21 cellular contexts compared by ENCODE assay signal in the genomic region with DNA sequence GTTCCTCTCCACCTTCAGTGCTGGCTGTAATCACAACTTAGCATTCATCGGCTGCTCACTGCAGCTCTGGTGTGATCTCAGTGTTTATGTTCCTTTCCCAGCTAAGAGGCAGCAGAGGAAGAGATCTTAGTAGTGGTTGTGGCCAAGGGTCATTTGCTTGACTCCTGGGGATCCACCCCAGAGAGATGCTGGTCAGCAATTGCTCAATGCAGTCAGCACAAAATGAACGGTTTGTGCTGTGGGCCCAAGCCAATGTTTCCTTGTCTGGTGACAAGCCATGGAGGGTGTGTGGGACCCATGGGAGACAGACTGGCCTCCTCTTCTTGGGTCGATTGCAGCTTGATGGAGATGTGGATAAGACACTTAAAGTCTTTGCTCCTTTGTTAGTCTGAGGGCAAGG.
"Had no signal": no experiment of that assay in that cellular context is flagged by ENCODE, and none has a peak within 500 bp of the region (broad histone marks: within the 10 kb centered on the region; RNA-seq: fewer than 3 reads in every experiment).

No MANE protein-coding gene starts in this region.

- DNase-seq: activated CD4-positive, alpha-beta memory T cell treated with anti-CD3 and anti-CD28 coated beads, Interleukin-2, amount 10 ng/mL, durations not matched to agents 7 days and 5 days; activated CD4-positive, alpha-beta T cell treated with anti-CD3 and anti-CD28 coated beads for 1 hour; activated CD4-positive, alpha-beta T cell treated with anti-CD3 and anti-CD28 coated beads, Interleukin-2, amount 10 ng/mL, durations not matched to agents 7 days and 5 days; activated naive CD4-positive, alpha-beta T cell; activated T-cell treated with anti-CD3 and anti-CD28 coated beads, Interleukin-2, amount 50 U/mL, for 4 hours; cortex of kidney; effector memory CD8-positive, alpha-beta T cell; erythroblast; foreskin fibroblast; naive B cell; nephron progenitor cell; SK-N-SH; stimulated activated CD4-positive, alpha-beta T cell treated with anti-CD3 and anti-CD28 coated beads, Interleukin-12 subunit alpha, Interleukin-12 subunit beta, amount 100 ng/mL, for 4 hours; stimulated activated CD4-positive, alpha-beta T cell treated with anti-CD3 and anti-CD28 coated beads, Interleukin-4, amount 100 ng/mL, for 1 hour; stimulated activated naive CD8-positive, alpha-beta T cell treated with anti-CD3 and anti-CD28 coated beads, Interleukin-15, Interleukin-2, amounts not matched to agents 100 U/mL and 50 U/mL, for 24 hours; SW 1271; T-helper 9 cell; testis had no signal

- H3K9me3 ChIP-seq: neutrophil, SK-N-SH, testis had no signal

- H3K4me1 ChIP-seq: testis had no signal

- H3K4me3 ChIP-seq: skin epidermis, testis had no signal

- H3K36me3 ChIP-seq: neutrophil had no signal

- H3K27ac ChIP-seq: neutrophil, skin epidermis, testis had no signal

- ATAC-seq: activated naive CD4-positive, alpha-beta T cell treated with anti-CD3 and anti-CD28 coated beads, Interleukin-2, amount 50 U/mL, for 72 hours; activated T-cell treated with anti-CD3 and anti-CD28 coated beads, Interleukin-2, amount 50 U/mL, for 4 hours; effector memory CD8-positive, alpha-beta T cell; stimulated activated naive CD8-positive, alpha-beta T cell treated with anti-CD3 and anti-CD28 coated beads, Interleukin-15, Interleukin-2, amounts not matched to agents 100 U/mL and 50 U/mL, for 24 hours had no signal

- H3K27me3 ChIP-seq: neutrophil, testis had no signal
